Comparison of ENCODE assay signal across 24 cellular contexts in genomic region chr1:227548448-227548847, GRCh38. TPM values are rescaled to one million over a fixed set of nuclear protein-coding genes. Genes with fewer than 3 reads are reported as not detected.
DNase-seq lines count a peak whose midpoint lies in the region; ATAC-seq, FAIRE-seq and TF ChIP-seq lines count a peak whose summit lies in the region.
"Had no signal": no experiment of that assay in that cellular context is flagged by ENCODE, and none has a peak within 500 bp of the region (broad histone marks: within the 10 kb centered on the region; RNA-seq: fewer than 3 reads in every experiment).

No MANE protein-coding gene starts in this region.

- H3K9ac ChIP-seq in PC-3 (ENCODE audit: low read length), result no peak overlapping the region
- H3K9ac ChIP-seq in colonic mucosa (ENCODE audit: low read depth in 2 of 2, low read length in 2 of 2), result no peak overlapping the region
- H3K9ac ChIP-seq in HepG2 (ENCODE audit: insufficient read depth, low read depth, low read length), result no peak overlapping the region
- H3K9ac ChIP-seq: BLaER1 treated with 17β-estradiol and CSF1 and Interleukin-3, amounts not matched to agents 10 nM and 100 nM had no signal

- H3K4me1 Mint-ChIP-seq in progenitor cell of endocrine pancreas (ENCODE audit: low read depth), result peaks cover 4% of the 10 kb centered on the region
- H3K4me1 Mint-ChIP-seq: B cell had no signal

- TF ChIP-seq CTCF in PC-3 (conservative IDR thresholded peaks at IDR 0.05; ENCODE audit: low read depth, low read length), result no peak
- no peak for TF ChIP-seq CTCF in colonic mucosa (IDR thresholded peaks at IDR 0.05)
- TF ChIP-seq CTCF in mucosa of descending colon (IDR thresholded peaks at IDR 0.05), result no peak
- no peak for TF ChIP-seq CTCF in pancreas (IDR thresholded peaks at IDR 0.05)
- TF ChIP-seq CTCF in progenitor cell of endocrine pancreas (IDR thresholded peaks at IDR 0.05; ENCODE audit: unreplicated experiment), result no peak
- no peak for TF ChIP-seq CTCF in HepG2 (CRISPR knock-in tag; IDR thresholded peaks at IDR 0.05)

- H3K27ac ChIP-seq in PC-3 (ENCODE audit: low read length) (no peak overlapping the region), colonic mucosa (peak overlapping the region; percentile 79), pancreas (peak overlapping the region in 3 of 4 donors; percentile 38 to 46 (median 39)), HepG2 (ENCODE audit: extremely low read length, insufficient read depth, low read length) (no peak overlapping the region)
- H3K27ac ChIP-seq: 22Rv1; A549; BLaER1 treated with 17β-estradiol and CSF1 and Interleukin-3, amounts not matched to agents 10 nM and 100 nM; C4-2B had no signal

- no peaks in the 10 kb centered on the region for H3K79me2 ChIP-seq in PC-3 (ENCODE audit: low read length)
- H3K79me2 ChIP-seq in HepG2 (ENCODE audit: insufficient read depth, low read length), result no peaks in the 10 kb centered on the region

- BruUV-seq in PC-3 (replicated peaks; lab: Mats Ljungman, UMichigan) (no TSS peak), HepG2 (replicated peaks; lab: Mats Ljungman, UMichigan) (no TSS peak)

- no peak overlapping the region for H3K27ac Mint-ChIP-seq in progenitor cell of endocrine pancreas
- H3K27ac Mint-ChIP-seq: B cell; CD4-positive, alpha-beta T cell; CD8-positive, alpha-beta T cell had no signal

- H3K9me3 ChIP-seq in PC-3 (ENCODE audit: low read length) (no peaks in the 10 kb centered on the region), colonic mucosa (no peaks in the 10 kb centered on the region), mucosa of descending colon (peaks cover 13% of the 10 kb centered on the region), pancreas (no peaks in the 10 kb centered on the region), HepG2 (ENCODE audit: low read length) (peaks cover 13% of the 10 kb centered on the region)

- H3K9me3 Mint-ChIP-seq in progenitor cell of endocrine pancreas (ENCODE audit: low read depth), result peaks cover 18% of the 10 kb centered on the region

- H2AFZ ChIP-seq in PC-3 (ENCODE audit: low read length), result no peak overlapping the region
- H2AFZ ChIP-seq in HepG2 (ENCODE audit: low read length), result no peak overlapping the region

- no peaks in the 10 kb centered on the region for H3K27me3 Mint-ChIP-seq in progenitor cell of endocrine pancreas

- 54 to 56% methylated on average over 3 of the region's 3 CpGs for WGBS in pancreas, 2 donors
- 14% methylated on average over 3 of the region's 3 CpGs for WGBS in HepG2 (ENCODE audit: low lambda C conversion rate)

- POLR2A ChIA-PET in PC-3 (lab: Charles Lee; ENCODE audit: unreplicated experiment) (no interaction called here), HepG2 (lab: Yijun Ruan, JAX) (no interaction called here)

- no peaks in the 10 kb centered on the region for H3K36me3 ChIP-seq in PC-3 (ENCODE audit: low read depth, low read length)
- no peaks in the 10 kb centered on the region for H3K36me3 ChIP-seq in colonic mucosa
- H3K36me3 ChIP-seq in mucosa of descending colon (ENCODE audit: low read depth), result no peaks in the 10 kb centered on the region
- H3K36me3 ChIP-seq in pancreas, result no peaks in the 10 kb centered on the region
- H3K36me3 ChIP-seq in HepG2 (replicated peaks in 1 of 2; ENCODE audit: control insufficient read depth in 1 of 2, insufficient read depth in 2 of 2, low read length in 2 of 2), result no peaks in the 10 kb centered on the region
- H3K36me3 ChIP-seq: BLaER1 treated with 17β-estradiol and CSF1 and Interleukin-3, amounts not matched to agents 10 nM and 100 nM had no signal

- H3K4me1 ChIP-seq in PC-3 (ENCODE audit: insufficient read depth, low read length), result no peaks in the 10 kb centered on the region
- H3K4me1 ChIP-seq in colonic mucosa, result no peaks in the 10 kb centered on the region
- peaks cover 33% of the 10 kb centered on the region for H3K4me1 ChIP-seq in mucosa of descending colon (ENCODE audit: low read depth)
- peaks cover 0 to 9% (median 4%) of the 10 kb centered on the region in 3 donors for H3K4me1 ChIP-seq in pancreas
- H3K4me1 ChIP-seq in HepG2 (ENCODE audit: insufficient read depth, low read length), result peaks cover 20% of the 10 kb centered on the region
- H3K4me1 ChIP-seq: A549, Caco-2 had no signal

- CTCF ChIA-PET in PC-3 (lab: Charles Lee) (no interaction called here), HepG2 (lab: Yijun Ruan, JAX; ENCODE audit: low intra/inter-chr PET ratio, low total read pairs) (no interaction called here)

- TF ChIP-seq POLR2A in HepG2 (IDR thresholded peaks at IDR 0.05; ENCODE audit: insufficient read depth in 1 of 2, low read depth in 2 of 2, low read length in 2 of 2), result no peak

- TF ChIP-seq EP300 in HepG2 (IDR thresholded peaks at IDR 0.05; ENCODE audit: low read depth in 2 of 2, low read length in 2 of 2) (no peak), HepG2 (CRISPR knock-in tag; IDR thresholded peaks at IDR 0.05; ENCODE audit: borderline replicate concordance) (no peak)

- H3K4me3 ChIP-seq in PC-3 (ENCODE audit: low read length) (no peak overlapping the region), colonic mucosa (no peak overlapping the region), mucosa of descending colon (no peak overlapping the region), pancreas (no peak overlapping the region), HepG2 (replicated peaks in 1 of 3; ENCODE audit: insufficient read depth in 1 of 3, low read depth in 2 of 3, low read length in 3 of 3) (no peak overlapping the region)
- H3K4me3 ChIP-seq: A549; BLaER1 treated with 17β-estradiol and CSF1 and Interleukin-3, amounts not matched to agents 10 nM and 100 nM; GM12878 had no signal

- H3F3A ChIP-seq in PC-3 (ENCODE audit: low read length, unreplicated experiment), result no peaks in the 10 kb centered on the region

- DNase-seq in PC-3, result no peak
- DNase-seq in colonic mucosa, result no peak
- no peak for DNase-seq in mucosa of descending colon
- DNase-seq in pancreas, result no peak
- no peak for DNase-seq in progenitor cell of endocrine pancreas (ENCODE audit: low spot score, unreplicated experiment)
- DNase-seq in T-helper 9 cell, result no peak
- DNase-seq in HepG2 (ENCODE audit: low spot score), result no peak
- DNase-seq: AML-193; Caco-2; Calu3; CD4-positive, alpha-beta T cell; CD8-positive, alpha-beta T cell; DMS79 treated with DMSO at 0.1 percent for 48 hours; GDM1 had no signal

- H3K9me2 ChIP-seq in PC-3 (replicated peaks; ENCODE audit: low read length), result no peaks in the 10 kb centered on the region

- ATAC-seq in PC-3 (peak; percentile 8; the same call in 1 of the 2 replicates), mucosa of descending colon (peak; percentile 60), pancreas (no peak), HG03097 (IDR thresholded peaks at IDR 0.05; ENCODE audit: low FRiP score, unreplicated experiment) (no peak), HepG2 (no peak)
- ATAC-seq: A549; CD8-positive, alpha-beta T cell; GM12878 had no signal

- no peak for TF ChIP-seq RAD21 in HepG2 (CRISPR knock-in tag; IDR thresholded peaks at IDR 0.05)

- H3K4me3 Mint-ChIP-seq in progenitor cell of endocrine pancreas (ENCODE audit: low read depth), result no peak overlapping the region
- H3K4me3 Mint-ChIP-seq: B cell; CD4-positive, alpha-beta T cell; CD8-positive, alpha-beta T cell had no signal

- H3K4me2 ChIP-seq in PC-3 (ENCODE audit: low read length) (no peak overlapping the region), HepG2 (ENCODE audit: low read depth, low read length) (no peak overlapping the region)
- H3K4me2 ChIP-seq: A549; BLaER1 treated with 17β-estradiol and CSF1 and Interleukin-3, amounts not matched to agents 10 nM and 100 nM had no signal

- H4K20me1 ChIP-seq in PC-3 (ENCODE audit: low read length), result no peaks in the 10 kb centered on the region
- H4K20me1 ChIP-seq in HepG2 (ENCODE audit: insufficient read depth, low read length), result no peaks in the 10 kb centered on the region
- H4K20me1 ChIP-seq: BLaER1 treated with 17β-estradiol and CSF1 and Interleukin-3, amounts not matched to agents 10 nM and 100 nM had no signal

- no peaks in the 10 kb centered on the region for H3K27me3 ChIP-seq in PC-3 (ENCODE audit: low read length)
- no peaks in the 10 kb centered on the region for H3K27me3 ChIP-seq in colonic mucosa
- H3K27me3 ChIP-seq in pancreas, result no peaks in the 10 kb centered on the region
- H3K27me3 ChIP-seq in HepG2 (ENCODE audit: control insufficient read depth in 1 of 2, insufficient read depth in 2 of 2, low read length in 2 of 2), result no peaks in the 10 kb centered on the region; a peak in 1 of 5 replicates
- H3K27me3 ChIP-seq: BLaER1 treated with 17β-estradiol and CSF1 and Interleukin-3, amounts not matched to agents 10 nM and 100 nM had no signal

- FAIRE-seq in pancreas (lab: Jason Lieb, UNC), result no peak
- FAIRE-seq in HepG2 (lab: Jason Lieb, UNC), result no peak
- FAIRE-seq: A549, D721Med, GM12878, GM12892, GM18507 had no signal

- intact Hi-C loops in PC-3 (cut with micrococcal nuclease) (loop anchor here (10.0 kb wide), 2 partner anchors 176 to 396 kb away; partner anchors contain the start of gene WNT9A), colonic mucosa (cut with DNase I) (no loop called here), mucosa of descending colon (cut with DNase I, micrococcal nuclease) (no loop called here), pancreas (cut with DNase I) (no loop called here), HepG2 (cut with micrococcal nuclease; ENCODE audit: unreplicated experiment) (no loop called here)

- in situ Hi-C loops in HepG2 (cut with HindIII; ENCODE audit: extremely low pct_ligation_motif_present, low pct_unique_long_range_greater_than_20kb), result no loop called here

- peaks cover 5% of the 10 kb centered on the region for H3K36me3 Mint-ChIP-seq in progenitor cell of endocrine pancreas (ENCODE audit: insufficient read depth)

RNA-seq across cellular contexts. Expression of gene ZNF678, which starts 14.9 kb away (rescaled TPM):
- total RNA-seq in PC-3 (2014; rRNA removed), result 22.6 and 25.3 TPM in 2 replicates
- total RNA-seq in colonic mucosa, result 10 to 100 TPM in 1 of 2 donors, 1 to 10 TPM in 1; 7.4 to 10.4 TPM
- total RNA-seq in mucosa of descending colon, result 10 to 100 TPM in 1 of 3 donors, 1 to 10 TPM in 2; 6.8 to 10.4 (median 8.9) TPM
- 1 to 10 TPM; 4.9 to 8.0 (median 6.6) TPM for total RNA-seq in pancreas
- polyA plus RNA-seq in pancreas, result 1 to 10 TPM; 1.6 to 1.7 TPM
- total RNA-seq in progenitor cell of endocrine pancreas, result 19.8 and 24.1 TPM in 2 replicates
- total RNA-seq in HepG2 (2016; rRNA removed; fragmentation: Illumina TruSeq; extraction: Trizol), result 7.6 and 9.9 TPM in 2 replicates
- 0.40 and 0.53 TPM in 2 replicates for total RNA-seq in HepG2 (2016; cell fraction: cytosol; rRNA removed; fragmentation: Illumina TruSeq; extraction: Trizol; ENCODE audit: low read depth)
- 7.4 and 9.3 TPM in 2 replicates for total RNA-seq in HepG2 (2016; cell fraction: insoluble cytoplasmic fraction; rRNA removed; fragmentation: Illumina TruSeq; extraction: Trizol)
- 1.8 and 2.4 TPM in 2 replicates for total RNA-seq in HepG2 (2016; cell fraction: membrane; rRNA removed; fragmentation: Illumina TruSeq; extraction: Trizol)
- total RNA-seq in HepG2 (2016; cell fraction: nucleus; rRNA removed; fragmentation: Illumina TruSeq; extraction: Trizol), result 15.2 and 18.3 TPM in 2 replicates
- polyA plus RNA-seq in HepG2 (2011; rRNA removed), result 1.6 and 2.0 TPM in 2 replicates
- polyA plus RNA-seq in HepG2 (2011; cell fraction: cytosol; rRNA removed), result 0.75 and 0.87 TPM in 2 replicates
- 1.7 and 1.9 TPM in 2 replicates for polyA plus RNA-seq in HepG2 (2011; cell fraction: nucleus; rRNA removed)
- 1.9 and 2.2 TPM in 2 replicates for polyA plus RNA-seq in HepG2 (2012)
- 0.10 and 0.26 TPM in 2 replicates for polyA plus RNA-seq in HepG2 (2016; cell fraction: cytosol; fragmentation: Illumina TruSeq; extraction: Trizol; ENCODE audit: low read depth)
- 4.4 and 4.6 TPM in 2 replicates for polyA plus RNA-seq in HepG2 (2016; cell fraction: insoluble cytoplasmic fraction; fragmentation: Illumina TruSeq; extraction: Trizol; ENCODE audit: low read depth)
- 0.60 and 0.65 TPM in 2 replicates for polyA plus RNA-seq in HepG2 (2016; cell fraction: membrane; fragmentation: Illumina TruSeq; extraction: Trizol; ENCODE audit: low read depth)
- 5.9 and 6.2 TPM in 2 replicates for polyA plus RNA-seq in HepG2 (2016; cell fraction: nucleus; fragmentation: Illumina TruSeq; extraction: Trizol; ENCODE audit: insufficient read depth, low read depth)
- 11.3 and 20.7 TPM in 2 replicates for polyA minus RNA-seq in HepG2 (2011; rRNA and poly(A)+ RNA removed; ENCODE audit: low replicate concordance)
- polyA minus RNA-seq in HepG2 (2011; cell fraction: cytosol; rRNA and poly(A)+ RNA removed), result 3.2 and 5.0 TPM in 2 replicates
- 31.5 and 33.5 TPM in 2 replicates for polyA minus RNA-seq in HepG2 (2011; cell fraction: nucleus; rRNA and poly(A)+ RNA removed)

Comparison
In these comparisons a context has a peak if more than half of its experiments do, and no peak if none do; other contexts are left out.
1. ATAC-seq: peak in PC-3 (single experiment) and mucosa of descending colon (single experiment); none in pancreas (0 of 4), HG03097 (single experiment) and HepG2 (single experiment).
2. H3K27ac ChIP-seq: peak in colonic mucosa (single experiment) and pancreas (3 of 4); none in PC-3 (single experiment) and HepG2 (single experiment).